19 cellular contexts compared by ENCODE assay signal in the genomic region with DNA sequence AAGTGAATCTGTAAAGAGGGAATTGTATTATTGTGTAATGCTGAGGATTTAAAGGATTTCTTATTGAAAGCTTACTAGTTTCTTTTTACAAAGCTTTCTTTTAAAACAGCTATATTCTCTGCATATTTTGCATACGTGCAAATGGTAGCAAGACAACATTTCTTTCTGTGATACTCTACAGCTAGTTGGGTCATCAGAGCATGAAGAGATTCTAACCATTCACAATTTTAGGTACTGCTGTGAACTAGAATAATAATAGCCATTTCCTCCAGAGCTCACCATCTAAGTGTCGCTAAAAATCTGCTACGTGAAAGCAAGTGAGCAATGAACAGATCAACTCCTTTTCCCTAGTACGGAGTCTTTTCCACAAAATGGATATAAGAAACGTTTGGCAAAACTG. TPM values are rescaled to one million over a fixed set of nuclear protein-coding genes. Genes with fewer than 3 reads are reported as not detected.
DNase-seq lines count a peak whose midpoint lies in the region; ATAC-seq, FAIRE-seq and TF ChIP-seq lines count a peak whose summit lies in the region.
"Had no signal": no experiment of that assay in that cellular context is flagged by ENCODE, and none has a peak within 500 bp of the region (broad histone marks: within the 10 kb centered on the region; RNA-seq: fewer than 3 reads in every experiment).

No MANE protein-coding gene starts in this region.

- TF ChIP-seq CTCF in thoracic aorta (IDR thresholded peaks at IDR 0.05) (no peak), mucosa of descending colon (IDR thresholded peaks at IDR 0.05) (no peak), lower lobe of right lung (IDR thresholded peaks at IDR 0.05) (no peak)

- peaks cover 0 to 2% of the 10 kb centered on the region in 2 donors for H3K9me3 Mint-ChIP-seq in activated T-cell treated with anti-CD3 and anti-CD28 coated beads, Interleukin-2, amount 50 U/mL, for 72 hours
- H3K9me3 Mint-ChIP-seq: CD4-positive, alpha-beta T cell had no signal

- FAIRE-seq in GM18507 (lab: Jason Lieb, UNC), result peak; percentile 45
- FAIRE-seq: A204.1, H1 had no signal

- H3K4me3 Mint-ChIP-seq in activated T-cell treated with anti-CD3 and anti-CD28 coated beads, Interleukin-2, amount 50 U/mL, for 72 hours, result no peak overlapping the region
- H3K4me3 Mint-ChIP-seq: B cell; CD4-positive, alpha-beta T cell; IgD-negative memory B cell had no signal

- H3K27ac ChIP-seq in thoracic aorta, result peak overlapping the region; percentile 17 to 38
- no peak overlapping the region for H3K27ac ChIP-seq in lower lobe of right lung

- DNase-seq in GM18507 (ENCODE audit: extremely low spot score, insufficient read length, low read depth) (no peak), thoracic aorta (ENCODE audit: low spot score) (no peak), islet precursor cell (no peak), mucosa of descending colon (no peak), lower lobe of right lung (no peak)
- DNase-seq in activated T-cell treated with anti-CD3 and anti-CD28 coated beads, Interleukin-2, amount 50 U/mL, for 72 hours, result no peak
- DNase-seq: C1 segment of cervical spinal cord; Calu3; CD4-positive, alpha-beta T cell; DMS79; HCEC 1CT; KG1 had no signal

- H3K4me1 Mint-ChIP-seq in activated T-cell treated with anti-CD3 and anti-CD28 coated beads, Interleukin-2, amount 50 U/mL, for 72 hours (ENCODE audit: low read depth), result no peaks in the 10 kb centered on the region
- H3K4me1 Mint-ChIP-seq: B cell had no signal

- no peaks in the 10 kb centered on the region for H3K4me1 ChIP-seq in thoracic aorta (ENCODE audit: control insufficient read depth in 1 of 2, low read depth in 2 of 2)
- no peaks in the 10 kb centered on the region for H3K4me1 ChIP-seq in mucosa of descending colon (ENCODE audit: low read depth)
- H3K4me1 ChIP-seq in lower lobe of right lung, result no peaks in the 10 kb centered on the region

- H3K9me3 ChIP-seq in thoracic aorta, result no peaks in the 10 kb centered on the region
- no peaks in the 10 kb centered on the region for H3K9me3 ChIP-seq in mucosa of descending colon
- no peaks in the 10 kb centered on the region for H3K9me3 ChIP-seq in lower lobe of right lung

- ATAC-seq in HG02623 (IDR thresholded peaks at IDR 0.05; ENCODE audit: unreplicated experiment) (peak; percentile 73), HG03575 (IDR thresholded peaks at IDR 0.05; ENCODE audit: extremely low read depth, insufficient number of reproducible peaks, low FRiP score, unreplicated experiment) (peak; percentile 51), thoracic aorta (ENCODE audit: insufficient number of reproducible peaks, low FRiP score, low read depth) (no peak), mucosa of descending colon (no peak), lower lobe of right lung (no peak)
- ATAC-seq in activated T-cell treated with anti-CD3 and anti-CD28 coated beads, Interleukin-2, amount 50 U/mL, for 72 hours (replicated peaks in 1 of 2), result no peak

- H3K27me3 ChIP-seq in thoracic aorta (replicated peaks; ENCODE audit: insufficient read depth), result no peaks in the 10 kb centered on the region
- no peaks in the 10 kb centered on the region for H3K27me3 ChIP-seq in lower lobe of right lung (ENCODE audit: low read depth)

- H3K36me3 Mint-ChIP-seq in activated T-cell treated with anti-CD3 and anti-CD28 coated beads, Interleukin-2, amount 50 U/mL, for 72 hours (ENCODE audit: insufficient read depth in 2 of 2), result peaks cover 0 to 5% of the 10 kb centered on the region in 2 donors
- H3K36me3 Mint-ChIP-seq: IgD-negative memory B cell had no signal

- H3K27me3 Mint-ChIP-seq in activated T-cell treated with anti-CD3 and anti-CD28 coated beads, Interleukin-2, amount 50 U/mL, for 72 hours (ENCODE audit: low read depth), result peaks cover 18% of the 10 kb centered on the region

- H3K27ac Mint-ChIP-seq in activated T-cell treated with anti-CD3 and anti-CD28 coated beads, Interleukin-2, amount 50 U/mL, for 72 hours, result no peak overlapping the region
- H3K27ac Mint-ChIP-seq: B cell; CD4-positive, alpha-beta T cell; IgD-negative memory B cell had no signal

- no peak overlapping the region for H3K4me3 ChIP-seq in thoracic aorta
- H3K4me3 ChIP-seq in mucosa of descending colon, result no peak overlapping the region
- H3K4me3 ChIP-seq in lower lobe of right lung, result no peak overlapping the region

- intact Hi-C loops in mucosa of descending colon (cut with DNase I, micrococcal nuclease) (no loop called here), lower lobe of right lung (cut with DNase I) (no loop called here)

- H3K36me3 ChIP-seq in thoracic aorta (no peaks in the 10 kb centered on the region), mucosa of descending colon (ENCODE audit: low read depth) (no peaks in the 10 kb centered on the region), lower lobe of right lung (no peaks in the 10 kb centered on the region)

RNA-seq across cellular contexts. Expression of gene ARHGAP6, which starts 37.3 kb away (rescaled TPM):
- total RNA-seq in thoracic aorta, result 10 to 100 TPM; 14.6 to 22.3 TPM
- 10 to 100 TPM in 1 of 3 donors, 1 to 10 TPM in 2; 2.2 to 41.5 (median 4.4) TPM for total RNA-seq in mucosa of descending colon
- total RNA-seq in activated T-cell treated with anti-CD3 and anti-CD28 coated beads, Interleukin-2, amount 50 U/mL, for 72 hours, result not detected
- 16.7 TPM for total RNA-seq in lower lobe of right lung
- total RNA-seq: Calu3; CD4-positive, alpha-beta T cell; G401 had no signal

Comparison
In these comparisons a context has a peak if more than half of its experiments do, and no peak if none do; other contexts are left out.
1. ATAC-seq: peak in HG02623 (single experiment) and HG03575 (single experiment); none in thoracic aorta (single experiment), mucosa of descending colon (single experiment), activated T-cell treated with anti-CD3 and anti-CD28 coated beads, Interleukin-2, amount 50 U/mL, for 72 hours (0 of 2) and lower lobe of right lung (0 of 2).